ENCODE assay signal across 16 cellular contexts in the genomic region with DNA sequence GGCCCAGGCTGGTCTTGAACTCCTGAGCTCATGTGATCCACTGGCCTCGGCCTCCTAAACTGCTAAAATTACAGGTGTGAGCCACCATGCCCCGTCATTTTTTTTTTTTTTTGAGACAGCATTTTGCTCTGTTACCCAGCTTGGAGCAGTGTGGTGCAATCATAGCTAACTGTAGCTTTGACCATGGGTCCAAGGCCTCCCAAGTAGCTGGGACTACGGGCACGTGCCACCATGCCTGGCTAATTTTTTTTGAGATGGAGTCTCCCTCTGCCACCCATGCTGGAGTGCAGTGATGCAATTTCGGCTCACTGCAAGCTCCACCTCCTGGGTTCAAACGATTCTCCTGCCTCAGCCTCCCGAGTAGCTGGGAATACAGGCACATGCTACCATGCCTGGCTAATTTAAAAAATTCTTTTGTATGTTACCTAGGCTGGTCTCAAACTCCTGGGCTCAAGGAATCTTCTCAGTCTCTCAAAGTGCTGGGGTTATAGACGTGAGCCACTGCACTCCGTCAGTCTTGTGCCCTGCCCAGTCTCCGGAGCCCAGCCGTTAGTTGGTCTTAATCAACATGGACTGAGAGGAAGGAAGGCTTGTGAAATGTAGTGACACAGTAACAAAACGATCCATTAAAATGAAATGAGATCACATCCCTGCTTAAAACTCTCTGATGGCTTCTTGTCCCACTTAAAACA. TPM values are rescaled to one million over a fixed set of nuclear protein-coding genes. Genes with fewer than 3 reads are reported as not detected.
"Had no signal": no experiment of that assay in that cellular context is flagged by ENCODE, and none has a peak within 500 bp of the region (broad histone marks: within the 10 kb centered on the region; RNA-seq: fewer than 3 reads in every experiment).

No MANE protein-coding gene starts in this region.

- DNase-seq: activated CD4-positive, alpha-beta T cell treated with anti-CD3 and anti-CD28 coated beads, Interleukin-2, amount 50 U/mL, for 48 hours; activated CD4-positive, CD25-positive, alpha-beta regulatory T cell treated with anti-CD3 and anti-CD28 coated beads, Interleukin-2, amount 50 U/mL, for 72 hours; activated gamma-delta T cell; activated T-cell treated with anti-CD3 and anti-CD28 coated beads, Interleukin-2, amount 50 U/mL, for 48 hours; amygdala; cortex of kidney; endodermal cell; hypothalamus; thyroid gland had no signal

- H3K27ac Mint-ChIP-seq: activated naive CD8-positive, alpha-beta T cell; endodermal cell had no signal

- H3K4me1 ChIP-seq: thyroid gland, vagina had no signal

- H3K27me3 Mint-ChIP-seq: activated naive CD8-positive, alpha-beta T cell had no signal

- H3K36me3 Mint-ChIP-seq: activated naive CD8-positive, alpha-beta T cell had no signal

- H3K4me1 Mint-ChIP-seq: brain; central memory CD8-positive, alpha-beta T cell had no signal

- H3K4me3 ChIP-seq: skin epidermis, thyroid gland, vagina had no signal

- H3K4me3 Mint-ChIP-seq: activated naive CD8-positive, alpha-beta T cell; brain; central memory CD8-positive, alpha-beta T cell; endodermal cell had no signal

- H3K27ac ChIP-seq: thyroid gland, vagina had no signal

- H3K9me3 Mint-ChIP-seq: central memory CD8-positive, alpha-beta T cell had no signal

- H3K27me3 ChIP-seq: thyroid gland, vagina had no signal

- H3K36me3 ChIP-seq: thyroid gland, vagina had no signal

- H3K9me3 ChIP-seq: thyroid gland, vagina had no signal

RNA-seq across cellular contexts. Expression of gene LRG1, which starts 1.4 kb away (rescaled TPM):
- total RNA-seq: fibroblast of villous mesenchyme had no signal
- polyA plus RNA-seq: neural cell had no signal

RNA-seq across cellular contexts. Expression of gene PLIN5, which starts 6.2 kb away (rescaled TPM):
- total RNA-seq: fibroblast of villous mesenchyme had no signal

RNA-seq across cellular contexts. Expression of gene PLIN4, which starts 23.0 kb away (rescaled TPM):
- polyA plus RNA-seq: neural cell had no signal
